In genomic region chr19:34231439-34231838, GRCh38 we compare ENCODE assay signal across 28 cellular contexts. TPM values are rescaled to one million over a fixed set of nuclear protein-coding genes. Genes with fewer than 3 reads are reported as not detected.
DNase-seq lines count a peak whose midpoint lies in the region; ATAC-seq and TF ChIP-seq lines count a peak whose summit lies in the region.
"Had no signal": no experiment of that assay in that cellular context is flagged by ENCODE, and none has a peak within 500 bp of the region (broad histone marks: within the 10 kb centered on the region; RNA-seq: fewer than 3 reads in every experiment).

No MANE protein-coding gene starts in this region.

- DNase-seq in CD8-positive, alpha-beta memory T cell = no peak
- DNase-seq in iPS-NIHi11 (ENCODE audit: low spot score) = peak; percentile 27
- no peak for DNase-seq in A172 (ENCODE audit: low spot score)
- no peak for DNase-seq in posterior cingulate gyrus
- DNase-seq in NCI-H510A (lab: John Stamatoyannopoulos, UW) = no peak
- DNase-seq: activated CD4-positive, alpha-beta T cell treated with anti-CD3 and anti-CD28 coated beads, Interleukin-2, amount 50 U/mL, for 48 hours; DMS53; erythroblast; HCEC 1CT; heart left ventricle; KG1; lower lobe of right lung; MM.1S; mucosa of descending colon; NCI-H1417; NCI-H2081; NCI-H226; OCI-M1; pancreas; stimulated activated CD4-positive, alpha-beta T cell treated with anti-CD3 and anti-CD28 coated beads, Interleukin-1b, Interleukin-23, amount 100 ng/mL, for 48 hours; T1000; upper lobe of right lung had no signal

- H3K27me3 Mint-ChIP-seq in CD8-positive, alpha-beta memory T cell = no peaks in the 10 kb centered on the region
- H3K27me3 Mint-ChIP-seq in activated T-helper 17 cell treated with anti-CD3 and anti-CD28 coated beads, Interleukin-2, amount 50 U/mL, for 72 hours = no peaks in the 10 kb centered on the region
- H3K27me3 Mint-ChIP-seq: brain had no signal

- peak overlapping the region in 5 of 8 donors; percentile 17 to 61 (median 19) for H3K27ac Mint-ChIP-seq in CD8-positive, alpha-beta memory T cell
- H3K27ac Mint-ChIP-seq in activated T-helper 17 cell treated with anti-CD3 and anti-CD28 coated beads, Interleukin-2, amount 50 U/mL, for 72 hours = no peak overlapping the region

- H3K4me3 ChIP-seq in CD8-positive, alpha-beta memory T cell (ENCODE audit: low read length) = no peak overlapping the region
- no peak overlapping the region for H3K4me3 ChIP-seq in HEK293 (ENCODE audit: low read depth, low read length)
- H3K4me3 ChIP-seq: heart left ventricle, lower lobe of right lung, mucosa of descending colon, pancreas, smooth muscle cell, upper lobe of right lung had no signal

- H3K9me3 Mint-ChIP-seq in CD8-positive, alpha-beta memory T cell = no peaks in the 10 kb centered on the region
- no peaks in the 10 kb centered on the region for H3K9me3 Mint-ChIP-seq in activated T-helper 17 cell treated with anti-CD3 and anti-CD28 coated beads, Interleukin-2, amount 50 U/mL, for 72 hours
- H3K9me3 Mint-ChIP-seq: brain had no signal

- ATAC-seq in activated T-helper 17 cell treated with anti-CD3 and anti-CD28 coated beads, Interleukin-2, amount 50 U/mL, for 72 hours (replicated peaks) = no peak
- no peak for ATAC-seq in GM19324 (IDR thresholded peaks at IDR 0.05; ENCODE audit: low FRiP score, unreplicated experiment)
- ATAC-seq: heart left ventricle, lower lobe of right lung, mucosa of descending colon, pancreas, Right ventricle myocardium inferior, upper lobe of right lung had no signal

- H3K4me1 Mint-ChIP-seq in CD8-positive, alpha-beta memory T cell = peaks cover 17 to 24% (median 20%) of the 10 kb centered on the region in 3 donors
- H3K4me1 Mint-ChIP-seq in activated T-helper 17 cell treated with anti-CD3 and anti-CD28 coated beads, Interleukin-2, amount 50 U/mL, for 72 hours = peaks cover 26% of the 10 kb centered on the region

- CTCF ChIA-PET in CD8-positive, alpha-beta memory T cell (lab: Charles Lee) = no interaction called here
- CTCF ChIA-PET in HEK293 (lab: Yijun Ruan, JAX) = interaction anchor here (0.7 to 5.3 kb wide), 5 partner anchors 9 to 454 kb away, joined by 4 to 50 read pairs (median 4); no protein-coding TSS in a partner anchor

- H3K9me3 ChIP-seq in CD8-positive, alpha-beta memory T cell (ENCODE audit: low read length) = no peaks in the 10 kb centered on the region
- no peaks in the 10 kb centered on the region; the same call in 1 of the 2 replicates for H3K9me3 ChIP-seq in HEK293 (ENCODE audit: control insufficient read depth, insufficient read depth, low read depth, low read length)
- H3K9me3 ChIP-seq: heart left ventricle, lower lobe of right lung, mucosa of descending colon, pancreas, upper lobe of right lung had no signal

- H3K4me3 Mint-ChIP-seq in CD8-positive, alpha-beta memory T cell = no peak overlapping the region
- peak overlapping the region; percentile 18 for H3K4me3 Mint-ChIP-seq in activated T-helper 17 cell treated with anti-CD3 and anti-CD28 coated beads, Interleukin-2, amount 50 U/mL, for 72 hours
- H3K4me3 Mint-ChIP-seq: brain had no signal

- TF ChIP-seq CTCF in HEK293 (tag by site-specific recombination; IDR thresholded peaks at IDR 0.05) = no peak

- H3K36me3 ChIP-seq in CD8-positive, alpha-beta memory T cell (ENCODE audit: insufficient read depth, low read length) = peaks cover 22% of the 10 kb centered on the region
- H3K36me3 ChIP-seq in HEK293 (ENCODE audit: control insufficient read depth in 2 of 2, insufficient read depth in 1 of 2, low read length in 2 of 2) = peaks cover 56 to 65% of the 10 kb centered on the region in 2 experiments

- no peaks in the 10 kb centered on the region for H3K27me3 ChIP-seq in CD8-positive, alpha-beta memory T cell (ENCODE audit: insufficient read depth, low read length, poor library complexity, severe bottlenecking)
- H3K27me3 ChIP-seq: heart left ventricle, pancreas, upper lobe of right lung had no signal

- H3K36me3 Mint-ChIP-seq in CD8-positive, alpha-beta memory T cell = peaks cover 0 to 45% (median 22%) of the 10 kb centered on the region in 3 donors
- H3K36me3 Mint-ChIP-seq in activated T-helper 17 cell treated with anti-CD3 and anti-CD28 coated beads, Interleukin-2, amount 50 U/mL, for 72 hours (ENCODE audit: low read depth) = peaks cover 41% of the 10 kb centered on the region

- intact Hi-C loops in posterior cingulate gyrus (cut with DNase I) = loop anchor here (10.0 kb wide), 1 partner anchor 113 kb away; no protein-coding TSS in a partner anchor

- H3K27ac ChIP-seq in CD8-positive, alpha-beta memory T cell (ENCODE audit: low read depth, low read length) = no peak overlapping the region
- peak overlapping the region; percentile 8; the same call in 1 of the 2 replicates for H3K27ac ChIP-seq in HEK293 (ENCODE audit: extremely low read depth, low read depth, low read length)
- H3K27ac ChIP-seq: lower lobe of right lung, upper lobe of right lung had no signal

- peaks cover 6% of the 10 kb centered on the region for H3K4me1 ChIP-seq in CD8-positive, alpha-beta memory T cell (ENCODE audit: insufficient read depth, low read length)
- peaks cover 14% of the 10 kb centered on the region for H3K4me1 ChIP-seq in HEK293 (ENCODE audit: control insufficient read depth, insufficient read depth, low read length)

- POLR2A ChIA-PET in CD8-positive, alpha-beta memory T cell (lab: Charles Lee) = no interaction called here
- POLR2A ChIA-PET in HEK293 (lab: Yijun Ruan, JAX) = interaction anchor here (0.6 kb wide), 1 partner anchor 27 kb away, joined by 3 read pairs; no protein-coding TSS in a partner anchor

TF ChIP-seq in HEK293, 187 proteins besides CTCF, POLR2A, EP300 and RAD21:
- no peak for TF ChIP-seq ZNF280C (tag by site-specific recombination; IDR thresholded peaks at IDR 0.05)
- TF ChIP-seq ZNF366 (tag by site-specific recombination; conservative IDR thresholded peaks at IDR 0.05) = 0 out of 2 replicates have a peak, but pooled peaks have one; percentile 2
TF ChIP-seq in HEK293: peak in this region for 1.

RNA-seq across cellular contexts. Expression of gene GARRE1, which starts 22.9 kb away (rescaled TPM):
- total RNA-seq in CD8-positive, alpha-beta memory T cell = 10 to 100 TPM; 12.1 to 13.5 TPM
- 6.1 TPM for polyA plus RNA-seq in CD8-positive, alpha-beta memory T cell
- total RNA-seq in activated T-helper 17 cell treated with anti-CD3 and anti-CD28 coated beads, Interleukin-2, amount 50 U/mL, for 72 hours = 10 to 100 TPM; 13.6 to 22.2 TPM
- total RNA-seq in A172 (2014; rRNA removed; shearing (Covaris generic)) = 9.2 and 10.7 TPM in 2 replicates

RNA-seq across cellular contexts. Expression of gene LSM14A, which starts 59.1 kb away (rescaled TPM):
- total RNA-seq in CD8-positive, alpha-beta memory T cell = 100 to 1,000 TPM; 111 to 129 TPM
- polyA plus RNA-seq in CD8-positive, alpha-beta memory T cell = 167 TPM
- total RNA-seq in activated T-helper 17 cell treated with anti-CD3 and anti-CD28 coated beads, Interleukin-2, amount 50 U/mL, for 72 hours = 100 to 1,000 TPM in 1 of 2 donors, 10 to 100 TPM in 1; 88.5 to 105 TPM
- total RNA-seq in A172 (2014; rRNA removed; shearing (Covaris generic)) = 48.1 and 52.7 TPM in 2 replicates
